ENCODE assay signal across 13 cellular contexts in the genomic region with DNA sequence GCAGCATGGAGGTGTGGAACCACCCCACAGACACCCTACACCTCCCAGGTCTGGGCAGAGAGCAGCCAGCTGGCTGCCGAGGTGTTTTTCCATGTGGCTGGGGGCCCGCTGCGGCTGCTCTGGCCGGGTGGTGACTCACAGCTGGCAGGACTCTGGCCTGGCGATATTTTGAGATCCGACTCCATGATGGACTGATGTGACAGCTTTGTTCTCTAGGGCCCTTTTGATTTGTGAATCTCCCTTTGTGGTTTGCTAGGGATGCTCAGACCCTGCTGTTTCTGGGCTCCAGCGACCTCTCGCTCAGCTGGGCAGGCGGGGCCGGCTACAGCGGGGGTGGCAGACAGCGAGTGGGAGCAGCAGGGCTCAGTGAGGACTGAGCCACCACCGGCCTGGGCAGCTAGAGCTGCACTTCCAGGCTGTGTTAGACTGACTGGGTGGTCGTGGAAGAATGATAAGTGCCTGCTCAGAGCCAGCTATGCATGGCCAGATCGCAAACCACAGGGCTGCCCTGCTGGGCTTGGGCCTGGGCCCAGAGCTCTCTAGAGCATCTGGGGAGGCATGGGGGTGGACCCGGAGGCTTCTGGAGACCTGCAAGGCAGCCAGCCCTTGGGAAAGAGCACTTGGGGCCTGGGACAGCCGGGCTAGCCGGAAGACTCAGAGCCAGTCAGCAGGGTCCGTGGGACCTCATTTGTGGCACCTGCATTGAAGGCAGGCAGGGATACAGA. TPM values are rescaled to one million over a fixed set of nuclear protein-coding genes. Genes with fewer than 3 reads are reported as not detected.
A peak's percentile ranks its signal among the peaks of the same experiment; 100 is the strongest.
DNase-seq lines count a peak whose midpoint lies in the region; ATAC-seq and TF ChIP-seq lines count a peak whose summit lies in the region.
"Had no signal": no experiment of that assay in that cellular context is flagged by ENCODE, and none has a peak within 500 bp of the region (broad histone marks: within the 10 kb centered on the region; RNA-seq: fewer than 3 reads in every experiment).

No MANE protein-coding gene starts in this region.

- H3K27me3 Mint-ChIP-seq in osteocyte (ENCODE audit: unreplicated experiment): peaks cover 17% of the 10 kb centered on the region
- no peaks in the 10 kb centered on the region for H3K27me3 Mint-ChIP-seq in activated T-helper 17 cell treated with anti-CD3 and anti-CD28 coated beads, Interleukin-2, amount 50 U/mL, for 72 hours

- no peak overlapping the region for H3K4me3 ChIP-seq in BLaER1 treated with 17β-estradiol and CSF1 and Interleukin-3, amounts not matched to agents 10 nM and 100 nM
- H3K4me3 ChIP-seq in lower leg skin (ENCODE audit: low read depth, poor library complexity, severe bottlenecking): no peak overlapping the region
- H3K4me3 ChIP-seq: lung had no signal

- peaks cover 0 to 3% (median 0%) of the 10 kb centered on the region in 11 experiments; a peak in 2 of 22 replicates for H4K20me1 ChIP-seq in BLaER1 treated with 17β-estradiol and CSF1 and Interleukin-3, amounts not matched to agents 10 nM and 100 nM

- H3K36me3 Mint-ChIP-seq in osteocyte (ENCODE audit: unreplicated experiment): no peaks in the 10 kb centered on the region
- H3K36me3 Mint-ChIP-seq in activated T-helper 17 cell treated with anti-CD3 and anti-CD28 coated beads, Interleukin-2, amount 50 U/mL, for 72 hours (ENCODE audit: low read depth): no peaks in the 10 kb centered on the region
- H3K36me3 Mint-ChIP-seq: CD8-positive, alpha-beta T cell had no signal

- TF ChIP-seq CTCF in osteocyte (IDR thresholded peaks at IDR 0.05) (no peak), lower leg skin (IDR thresholded peaks at IDR 0.05) (no peak)

- H3K4me2 ChIP-seq in BLaER1 treated with 17β-estradiol and CSF1 and Interleukin-3, amounts not matched to agents 10 nM and 100 nM: peak overlapping the region in 9 of 11 experiments; percentile 58 to 91 (median 79); a peak in 17 of 22 replicates

- H3K9me3 ChIP-seq in BLaER1 treated with 17β-estradiol and CSF1 and Interleukin-3, amounts not matched to agents 10 nM and 100 nM (replicated peaks in 1 of 11): peaks cover 0 to 19% (median 12%) of the 10 kb centered on the region in 11 experiments; a peak in 16 of 22 replicates

- no peak overlapping the region for H3K27ac Mint-ChIP-seq in osteocyte (ENCODE audit: unreplicated experiment)
- no peak overlapping the region for H3K27ac Mint-ChIP-seq in activated T-helper 17 cell treated with anti-CD3 and anti-CD28 coated beads, Interleukin-2, amount 50 U/mL, for 72 hours
- H3K27ac Mint-ChIP-seq: CD8-positive, alpha-beta T cell had no signal

- peaks cover 2% of the 10 kb centered on the region for H3K4me1 Mint-ChIP-seq in osteocyte (ENCODE audit: unreplicated experiment)
- peaks cover 19% of the 10 kb centered on the region for H3K4me1 Mint-ChIP-seq in activated T-helper 17 cell treated with anti-CD3 and anti-CD28 coated beads, Interleukin-2, amount 50 U/mL, for 72 hours

- H3K27me3 ChIP-seq in BLaER1 treated with 17β-estradiol and CSF1 and Interleukin-3, amounts not matched to agents 10 nM and 100 nM: peaks cover 0 to 89% (median 0%) of the 10 kb centered on the region in 11 experiments; a peak in 6 of 22 replicates

- peaks cover 41 to 64% (median 56%) of the 10 kb centered on the region in 10 experiments for H3K4me1 ChIP-seq in BLaER1 treated with 17β-estradiol and CSF1 and Interleukin-3, amounts not matched to agents 10 nM and 100 nM

- ATAC-seq in Right ventricle myocardium inferior: peak; percentile 86
- ATAC-seq in activated T-helper 17 cell treated with anti-CD3 and anti-CD28 coated beads, Interleukin-2, amount 50 U/mL, for 72 hours (replicated peaks): no peak
- ATAC-seq: CD8-positive, alpha-beta T cell had no signal

- peak overlapping the region in 8 of 11 experiments; percentile 83 to 94 (median 90); a peak in 15 of 22 replicates for H3K27ac ChIP-seq in BLaER1 treated with 17β-estradiol and CSF1 and Interleukin-3, amounts not matched to agents 10 nM and 100 nM

- 78 to 80% methylated on average over 13 to 18 of the region's 19 CpGs for WGBS in lower leg skin, 2 donors

- H3K9me3 Mint-ChIP-seq in osteocyte (ENCODE audit: unreplicated experiment): no peaks in the 10 kb centered on the region
- no peaks in the 10 kb centered on the region for H3K9me3 Mint-ChIP-seq in activated T-helper 17 cell treated with anti-CD3 and anti-CD28 coated beads, Interleukin-2, amount 50 U/mL, for 72 hours
- H3K9me3 Mint-ChIP-seq: CD8-positive, alpha-beta T cell had no signal

- intact Hi-C loops in Right ventricle myocardium inferior (cut with DNase I) (no loop called here), lower leg skin (cut with DNase I; ENCODE audit: low total_unique reads) (no loop called here)

- DNase-seq in M059J (ENCODE audit: low read depth) (peak; percentile 78), Right ventricle myocardium inferior (ENCODE audit: missing footprints) (no peak), osteocyte (ENCODE audit: extremely low spot score, unreplicated experiment) (peak; percentile 80), lower leg skin (ENCODE audit: low spot score in 2 of 2) (no peak), hepatic stellate cell (ENCODE audit: low spot score) (no peak), HCEC 1CT (no peak)
- DNase-seq: CD8-positive, alpha-beta T cell; NCI-H187; small intestine had no signal

- H3K36me3 ChIP-seq in BLaER1 treated with 17β-estradiol and CSF1 and Interleukin-3, amounts not matched to agents 10 nM and 100 nM: 0 out of 22 replicates have a peak, but pooled peaks cover 0 to 3% (median 0%) of the 10 kb centered on the region in 11 experiments

- no peak overlapping the region for H3K4me3 Mint-ChIP-seq in osteocyte (ENCODE audit: unreplicated experiment)
- no peak overlapping the region for H3K4me3 Mint-ChIP-seq in activated T-helper 17 cell treated with anti-CD3 and anti-CD28 coated beads, Interleukin-2, amount 50 U/mL, for 72 hours
- H3K4me3 Mint-ChIP-seq: CD8-positive, alpha-beta T cell had no signal

- peak overlapping the region in 3 of 11 experiments; percentile 11 to 14 (median 12); a peak in 4 of 22 replicates for H3K9ac ChIP-seq in BLaER1 treated with 17β-estradiol and CSF1 and Interleukin-3, amounts not matched to agents 10 nM and 100 nM

- no peak for TF ChIP-seq POLR2A in lower leg skin (IDR thresholded peaks at IDR 0.05)

RNA-seq across cellular contexts. Expression of gene GDF10, which starts 46.2 kb away (rescaled TPM):
- total RNA-seq in M059J (2014; rRNA removed; shearing (Covaris generic)): not detected in 2 replicates
- total RNA-seq in Right ventricle myocardium inferior: 0.27 TPM
- not detected in 2 replicates for total RNA-seq in osteocyte
- 1 to 10 TPM in 2 of 4 donors, under 1 TPM in 2; 0.23 to 3.9 (median 1.0) TPM for total RNA-seq in lower leg skin
- total RNA-seq in activated T-helper 17 cell treated with anti-CD3 and anti-CD28 coated beads, Interleukin-2, amount 50 U/mL, for 72 hours: under 1 TPM in 1 of 2 donors, not detected in 1; 0.45 TPM
- total RNA-seq: T-helper 2 cell treated with Interferon-gamma antibody and Interleukin-4, amounts not matched to agents 100 ng/mL and 5 ng/mL, for 36 hours had no signal

Comparison
In these comparisons a context has a peak if more than half of its experiments do, and no peak if none do; other contexts are left out.
1. DNase-seq: peak in M059J (single experiment) and osteocyte (single experiment); none in Right ventricle myocardium inferior (single experiment), lower leg skin (0 of 2), hepatic stellate cell (single experiment) and HCEC 1CT (single experiment).